In genomic region chr7:85866540-85866939, GRCh38 we compare ENCODE assay signal across 39 cellular contexts.
"Had no signal": no experiment of that assay in that cellular context is flagged by ENCODE, and none has a peak within 500 bp of the region (broad histone marks: within the 10 kb centered on the region; RNA-seq: fewer than 3 reads in every experiment).

No MANE protein-coding gene starts in this region.

- ATAC-seq: activated CD4-positive, CD25-positive, alpha-beta regulatory T cell treated with anti-CD3 and anti-CD28 coated beads, Interleukin-2, amount 50 U/mL, for 24 hours; activated CD8-positive, alpha-beta T cell treated with anti-CD3 and anti-CD28 coated beads for 36 hours; activated naive CD8-positive, alpha-beta T cell treated with anti-CD3 and anti-CD28 coated beads, Interleukin-2, amount 50 U/mL, for 24 hours; activated T-cell treated with anti-CD3 and anti-CD28 coated beads, Interleukin-2, amount 50 U/mL, for 4 hours; activated T-cell treated with anti-CD3 and anti-CD28 coated beads, Interleukin-2, amount 50 U/mL, for 72 hours; WTC11 had no signal

- H3K27me3 Mint-ChIP-seq: activated CD4-positive, alpha-beta memory T cell treated with anti-CD3 and anti-CD28 coated beads for 36 hours; activated CD4-positive, alpha-beta T cell treated with anti-CD3 and anti-CD28 coated beads, Interleukin-2, amount 10 ng/mL, durations not matched to agents 24 days and 14 days; activated CD8-positive, alpha-beta T cell treated with anti-CD3 and anti-CD28 coated beads for 36 hours; activated naive CD4-positive, alpha-beta T cell treated with anti-CD3 and anti-CD28 coated beads, Interleukin-2, amount 10 ng/mL, durations not matched to agents 7 days and 5 days; activated naive CD4-positive, alpha-beta T cell treated with anti-CD3 and anti-CD28 coated beads, Interleukin-2, amount 50 U/mL, for 24 hours; activated naive CD8-positive, alpha-beta T cell; activated naive CD8-positive, alpha-beta T cell treated with anti-CD3 and anti-CD28 coated beads, Interleukin-2, amount 10 ng/mL, durations not matched to agents 7 days and 5 days; activated naive CD8-positive, alpha-beta T cell treated with anti-CD3 and anti-CD28 coated beads, Interleukin-2, amount 50 U/mL, for 24 hours; brain; central memory CD8-positive, alpha-beta T cell had no signal

- H3K4me1 ChIP-seq: ascending aorta had no signal

- H3K27ac Mint-ChIP-seq: activated CD4-positive, alpha-beta memory T cell treated with anti-CD3 and anti-CD28 coated beads for 36 hours; activated CD4-positive, alpha-beta T cell treated with anti-CD3 and anti-CD28 coated beads, Interleukin-2, amount 10 ng/mL, durations not matched to agents 24 days and 14 days; activated CD8-positive, alpha-beta T cell treated with anti-CD3 and anti-CD28 coated beads for 36 hours; activated naive CD4-positive, alpha-beta T cell treated with anti-CD3 and anti-CD28 coated beads, Interleukin-2, amount 10 ng/mL, durations not matched to agents 7 days and 5 days; activated naive CD4-positive, alpha-beta T cell treated with anti-CD3 and anti-CD28 coated beads, Interleukin-2, amount 50 U/mL, for 24 hours; activated naive CD8-positive, alpha-beta T cell; activated naive CD8-positive, alpha-beta T cell treated with anti-CD3 and anti-CD28 coated beads, Interleukin-2, amount 10 ng/mL, durations not matched to agents 7 days and 5 days; activated naive CD8-positive, alpha-beta T cell treated with anti-CD3 and anti-CD28 coated beads, Interleukin-2, amount 50 U/mL, for 24 hours; activated T-cell treated with anti-CD3 and anti-CD28 coated beads, Interleukin-2, amount 50 U/mL, for 72 hours; activated T-helper 2 cell treated with anti-CD3 and anti-CD28 coated beads, Interferon-gamma antibody, Interleukin-2, Interleukin-4, amounts not matched to agents 10 μg/mL and 5 μg/mL and 100 μg/mL, durations not matched to agents 14 hours and 24 hours and 36 hours; brain; T-helper 1 cell treated with Interleukin-12 subunit alpha and Interleukin-12 subunit beta and Interleukin-4 antibody, amounts not matched to agents 30 μg/mL and 1 μg/mL, for 36 hours; T-helper 2 cell treated with Interferon-gamma antibody and Interleukin-4, amounts not matched to agents 5 μg/mL and 100 μg/mL, for 36 hours; WTC11 had no signal

- H3K9me3 ChIP-seq: ascending aorta had no signal

- H3K27ac ChIP-seq: ascending aorta, cardiac muscle cell, VCaP had no signal

- H3K36me3 Mint-ChIP-seq: activated CD4-positive, alpha-beta memory T cell treated with anti-CD3 and anti-CD28 coated beads for 36 hours; activated naive CD4-positive, alpha-beta T cell treated with anti-CD3 and anti-CD28 coated beads, Interleukin-2, amount 10 ng/mL, durations not matched to agents 7 days and 5 days; activated naive CD4-positive, alpha-beta T cell treated with anti-CD3 and anti-CD28 coated beads, Interleukin-2, amount 50 U/mL, for 24 hours; activated naive CD8-positive, alpha-beta T cell; activated naive CD8-positive, alpha-beta T cell treated with anti-CD3 and anti-CD28 coated beads, Interleukin-2, amount 10 ng/mL, durations not matched to agents 7 days and 5 days; brain had no signal

- FAIRE-seq: bronchial epithelial cell, TTC549 had no signal

- H3K27me3 ChIP-seq: ascending aorta, cardiac muscle cell had no signal

- H3K4me3 ChIP-seq: ascending aorta, cardiac muscle cell had no signal

- DNase-seq: activated CD4-positive, alpha-beta memory T cell treated with anti-CD3 and anti-CD28 coated beads for 36 hours; activated CD4-positive, alpha-beta T cell treated with anti-CD3 and anti-CD28 coated beads for 4 hours; activated CD4-positive, alpha-beta T cell treated with anti-CD3 and anti-CD28 coated beads, Interleukin-2, amount 10 ng/mL, durations not matched to agents 24 days and 14 days; activated CD4-positive, alpha-beta T cell treated with anti-CD3 and anti-CD28 coated beads, Interleukin-2, amount 50 U/mL, for 1 hour; activated CD4-positive, alpha-beta T cell treated with anti-CD3 and anti-CD28 coated beads, Interleukin-2, amount 50 U/mL, for 4 hours; activated CD4-positive, CD25-positive, alpha-beta regulatory T cell; activated CD8-positive, alpha-beta memory T cell treated with anti-CD3 and anti-CD28 coated beads, Interleukin-2, amount 50 U/mL, for 4 hours; activated CD8-positive, alpha-beta T cell treated with anti-CD3 and anti-CD28 coated beads for 36 hours; activated effector memory CD4-positive, alpha-beta T cell treated with Interleukin-2 at 50 U/mL for 16 hours; activated gamma-delta T cell; activated naive CD4-positive, alpha-beta T cell treated with anti-CD3 and anti-CD28 coated beads, Interleukin-2, amount 10 ng/mL, durations not matched to agents 7 days and 5 days; activated naive CD4-positive, alpha-beta T cell treated with Interleukin-2 at 50 U/mL for 16 hours; activated naive CD8-positive, alpha-beta T cell treated with anti-CD3 and anti-CD28 coated beads, Interleukin-2, amount 10 ng/mL, durations not matched to agents 7 days and 5 days; activated naive CD8-positive, alpha-beta T cell treated with anti-CD3 and anti-CD28 coated beads, Interleukin-2, amount 50 U/mL, for 24 hours; activated T-cell treated with anti-CD3 and anti-CD28 coated beads for 4 hours; activated T-cell treated with anti-CD3 and anti-CD28 coated beads, Interleukin-2, amount 50 U/mL, for 1 hour; activated T-cell treated with anti-CD3 and anti-CD28 coated beads, Interleukin-2, amount 50 U/mL, for 4 hours; activated T-cell treated with anti-CD3 and anti-CD28 coated beads, Interleukin-2, amount 50 U/mL, for 72 hours; amygdala; anterior cingulate cortex; caudate nucleus; SW 1271; T-helper 1 cell; T-helper 2 cell; T-helper 9 cell had no signal

- H3K4me3 Mint-ChIP-seq: activated CD4-positive, alpha-beta memory T cell treated with anti-CD3 and anti-CD28 coated beads for 36 hours; activated CD4-positive, alpha-beta T cell treated with anti-CD3 and anti-CD28 coated beads, Interleukin-2, amount 10 ng/mL, durations not matched to agents 24 days and 14 days; activated CD8-positive, alpha-beta T cell treated with anti-CD3 and anti-CD28 coated beads for 36 hours; activated naive CD4-positive, alpha-beta T cell treated with anti-CD3 and anti-CD28 coated beads, Interleukin-2, amount 10 ng/mL, durations not matched to agents 7 days and 5 days; activated naive CD4-positive, alpha-beta T cell treated with anti-CD3 and anti-CD28 coated beads, Interleukin-2, amount 50 U/mL, for 24 hours; activated naive CD8-positive, alpha-beta T cell; activated naive CD8-positive, alpha-beta T cell treated with anti-CD3 and anti-CD28 coated beads, Interleukin-2, amount 10 ng/mL, durations not matched to agents 7 days and 5 days; activated naive CD8-positive, alpha-beta T cell treated with anti-CD3 and anti-CD28 coated beads, Interleukin-2, amount 50 U/mL, for 24 hours; activated T-cell treated with anti-CD3 and anti-CD28 coated beads, Interleukin-2, amount 50 U/mL, for 4 hours; activated T-cell treated with anti-CD3 and anti-CD28 coated beads, Interleukin-2, amount 50 U/mL, for 72 hours; brain; central memory CD8-positive, alpha-beta T cell; T-helper 1 cell treated with Interleukin-12 subunit alpha and Interleukin-12 subunit beta and Interleukin-4 antibody, amounts not matched to agents 30 μg/mL and 1 μg/mL, for 36 hours; T-helper 2 cell treated with Interferon-gamma antibody and Interleukin-4, amounts not matched to agents 5 μg/mL and 100 μg/mL, for 36 hours; WTC11 had no signal

- H3K36me3 ChIP-seq: ascending aorta, cardiac muscle cell had no signal

- H3K4me1 Mint-ChIP-seq: activated CD4-positive, alpha-beta T cell treated with anti-CD3 and anti-CD28 coated beads, Interleukin-2, amount 10 ng/mL, durations not matched to agents 24 days and 14 days; activated naive CD4-positive, alpha-beta T cell treated with anti-CD3 and anti-CD28 coated beads, Interleukin-2, amount 10 ng/mL, durations not matched to agents 7 days and 5 days; activated naive CD4-positive, alpha-beta T cell treated with anti-CD3 and anti-CD28 coated beads, Interleukin-2, amount 50 U/mL, for 24 hours; activated naive CD8-positive, alpha-beta T cell treated with anti-CD3 and anti-CD28 coated beads, Interleukin-2, amount 10 ng/mL, durations not matched to agents 7 days and 5 days; activated naive CD8-positive, alpha-beta T cell treated with anti-CD3 and anti-CD28 coated beads, Interleukin-2, amount 50 U/mL, for 24 hours; brain; central memory CD8-positive, alpha-beta T cell had no signal
